ENCODE assay signal across 18 cellular contexts in the genomic region with DNA sequence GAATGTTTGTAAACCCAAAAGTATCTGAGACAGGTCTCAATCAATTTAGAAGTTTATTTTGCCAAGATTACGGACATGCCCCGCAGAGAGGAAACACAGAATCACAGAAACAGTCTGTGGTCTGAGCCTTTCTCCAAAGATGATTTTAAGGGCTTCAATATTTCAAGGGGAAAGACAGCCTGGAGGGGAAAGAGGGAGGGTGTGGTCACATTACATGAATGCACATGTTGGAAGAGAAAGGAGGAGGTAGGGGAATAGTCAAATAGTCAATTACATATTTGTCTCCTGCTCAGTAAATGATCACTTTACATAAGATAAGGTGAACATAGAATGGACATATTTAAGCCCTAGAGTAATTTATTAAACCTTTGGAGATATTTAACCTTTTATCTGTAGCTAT. TPM values are rescaled to one million over a fixed set of nuclear protein-coding genes. Genes with fewer than 3 reads are reported as not detected.
"Had no signal": no experiment of that assay in that cellular context is flagged by ENCODE, and none has a peak within 500 bp of the region (broad histone marks: within the 10 kb centered on the region; RNA-seq: fewer than 3 reads in every experiment).

No MANE protein-coding gene starts in this region.

- H3K4me3 Mint-ChIP-seq: type B pancreatic cell had no signal

- H3K27me3 ChIP-seq: cardiac muscle cell had no signal

- H3K9me3 Mint-ChIP-seq: activated T-cell treated with anti-CD3 and anti-CD28 coated beads, Interleukin-2, amount 50 U/mL, for 4 hours; type B pancreatic cell had no signal

- ATAC-seq: right cardiac atrium had no signal

- H3K36me3 ChIP-seq: prostate gland had no signal

- H3K36me3 Mint-ChIP-seq: type B pancreatic cell had no signal

- FAIRE-seq: endometrium had no signal

- H3K27ac ChIP-seq: cardiac muscle cell, dorsolateral prefrontal cortex, esophagus muscularis mucosa, left ventricle myocardium inferior, prostate gland had no signal

- H3K4me1 ChIP-seq: esophagus muscularis mucosa, left ventricle myocardium inferior, prostate gland had no signal

- H3K9me3 ChIP-seq: esophagus muscularis mucosa, left ventricle myocardium inferior, prostate gland had no signal

- H3K27ac Mint-ChIP-seq: type B pancreatic cell had no signal

- H3K4me3 ChIP-seq: cardiac muscle cell, dorsolateral prefrontal cortex, esophagus muscularis mucosa, left ventricle myocardium inferior, prostate gland, skin epidermis had no signal

- DNase-seq: dorsolateral prefrontal cortex, hippocampal formation, left ventricle myocardium inferior, mesendoderm, right cardiac atrium, SW 1271 had no signal

RNA-seq across cellular contexts. Expression of a gene that starts 12.3 kb away (rescaled TPM):
- total RNA-seq: activated T-cell treated with anti-CD3 and anti-CD28 coated beads, Interleukin-2, amount 50 U/mL, for 4 hours; kidney epithelial cell; osteoblast; temporal lobe had no signal
- polyA plus RNA-seq: neural cell had no signal

RNA-seq across cellular contexts. Expression of a gene that starts 34.3 kb away (rescaled TPM):
- total RNA-seq: activated T-cell treated with anti-CD3 and anti-CD28 coated beads, Interleukin-2, amount 50 U/mL, for 4 hours; cardiac muscle cell; dorsolateral prefrontal cortex; esophagus muscularis mucosa; kidney epithelial cell; left ventricle myocardium inferior; osteoblast; right cardiac atrium; temporal lobe had no signal
- polyA plus RNA-seq: adipose tissue, neural cell, right cardiac atrium had no signal

RNA-seq across cellular contexts. Expression of a gene that starts 38.5 kb away (rescaled TPM):
- total RNA-seq: activated T-cell treated with anti-CD3 and anti-CD28 coated beads, Interleukin-2, amount 50 U/mL, for 4 hours; cardiac muscle cell; esophagus muscularis mucosa; kidney epithelial cell; left ventricle myocardium inferior; osteoblast; right cardiac atrium; temporal lobe had no signal
- polyA plus RNA-seq: cardiac muscle cell, neural cell, right cardiac atrium had no signal
